In the genomic region with DNA sequence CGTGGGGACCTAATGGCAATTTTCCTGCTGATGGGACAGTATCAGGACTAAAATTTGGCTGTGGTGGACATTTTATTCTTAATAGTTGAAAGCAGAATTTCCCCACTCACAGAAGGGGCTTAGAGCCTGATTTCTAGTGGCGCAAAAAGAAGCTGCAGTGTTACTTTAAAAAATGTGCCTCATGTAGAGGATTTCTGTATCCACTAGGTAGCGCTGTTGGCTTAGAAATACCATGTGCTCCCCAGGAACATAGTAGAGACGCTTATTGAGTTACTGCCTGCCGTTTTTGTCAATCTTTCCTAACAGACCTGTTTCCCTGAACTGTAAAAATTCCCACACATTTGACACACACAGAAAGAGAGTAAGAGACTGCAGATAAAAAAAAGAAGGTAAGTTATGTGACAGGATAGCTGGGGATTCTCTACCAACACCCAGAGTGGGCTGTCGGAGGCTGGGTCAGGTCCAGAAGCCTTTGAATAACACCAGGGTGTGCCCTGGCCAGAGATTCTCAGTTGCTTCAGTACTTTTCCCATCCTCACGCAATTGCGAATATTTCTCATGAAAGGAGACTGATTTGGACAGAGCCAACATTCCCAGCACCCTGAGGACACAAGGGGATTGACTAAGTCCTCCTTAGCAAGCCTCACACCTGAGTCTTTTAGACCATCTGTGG, we compare ENCODE assay signal across 8 cellular contexts.
A peak's percentile ranks its signal among the peaks of the same experiment; 100 is the strongest.
DNase-seq lines count a peak whose midpoint lies in the region; ATAC-seq, FAIRE-seq and TF ChIP-seq lines count a peak whose summit lies in the region.

No MANE protein-coding gene starts in this region.

- H3K4me3 ChIP-seq in Panc1 (ENCODE audit: low read depth in 2 of 2, low read length in 2 of 2) (peak overlapping the region; percentile 48 to 67), mammary epithelial cell (replicated peaks in 1 of 3; ENCODE audit: insufficient read depth in 1 of 3, low read depth in 2 of 3, low read length in 3 of 3) (no peak overlapping the region), keratinocyte (ENCODE audit: control insufficient read depth in 2 of 3, extremely low read depth in 1 of 3, insufficient read depth in 2 of 3, low read depth in 1 of 3, low read length in 3 of 3) (no peak overlapping the region), stomach (peak overlapping the region in 3 of 4 donors; percentile 7 to 10 (median 9))

- H4K20me1 ChIP-seq in mammary epithelial cell (ENCODE audit: insufficient read depth, low read length) (no peaks in the 10 kb centered on the region), keratinocyte (ENCODE audit: control insufficient read depth, extremely low read depth, insufficient read depth, low read length) (no peaks in the 10 kb centered on the region)

- no peaks in the 10 kb centered on the region for H3K9me3 Mint-ChIP-seq in activated T-helper 1 cell treated with anti-CD3 and anti-CD28 coated beads, Interleukin-12 subunit alpha, Interleukin-12 subunit beta, Interleukin-2, Interleukin-4 antibody, amounts not matched to agents 30 ng/mL and 10 ng/mL and 1 ng/mL, durations not matched to agents 14 hours and 24 hours and 36 hours

- no peak overlapping the region for H3K4me2 ChIP-seq in mammary epithelial cell (ENCODE audit: insufficient read depth, low read depth, low read length)
- H3K4me2 ChIP-seq in keratinocyte (ENCODE audit: control insufficient read depth, extremely low read depth, insufficient read depth, low read depth, low read length) = peak overlapping the region; percentile 2

- TF ChIP-seq EP300 in stomach (IDR thresholded peaks at IDR 0.05) = no peak

- no peak overlapping the region for H3K27ac Mint-ChIP-seq in activated T-helper 1 cell treated with anti-CD3 and anti-CD28 coated beads, Interleukin-12 subunit alpha, Interleukin-12 subunit beta, Interleukin-2, Interleukin-4 antibody, amounts not matched to agents 30 ng/mL and 10 ng/mL and 1 ng/mL, durations not matched to agents 14 hours and 24 hours and 36 hours

- in situ Hi-C loops in Panc1 (cut with HindIII; ENCODE audit: low pct_unique_long_range_greater_than_20kb, low sequenced_read_pairs) (no loop called here), mammary epithelial cell (cut with MboI; ENCODE audit: low sequenced_read_pairs in 2 of 2) (loop anchor here in 1 of 2 donors (25.0 kb wide), 2 partner anchors 215 to 235 kb away; a partner anchor contains a TSS)

- no peak overlapping the region for H3K4me3 Mint-ChIP-seq in activated T-helper 1 cell treated with anti-CD3 and anti-CD28 coated beads, Interleukin-12 subunit alpha, Interleukin-12 subunit beta, Interleukin-2, Interleukin-4 antibody, amounts not matched to agents 30 ng/mL and 10 ng/mL and 1 ng/mL, durations not matched to agents 14 hours and 24 hours and 36 hours

- POLR2A ChIA-PET in Panc1 (lab: Charles Lee) = no interaction called here

- H3K27me3 ChIP-seq in Panc1 (ENCODE audit: control insufficient read depth, insufficient read depth, low read length) = no peaks in the 10 kb centered on the region
- H3K27me3 ChIP-seq in mammary epithelial cell (ENCODE audit: insufficient read depth, low read length) = peaks cover 2% of the 10 kb centered on the region
- no peaks in the 10 kb centered on the region for H3K27me3 ChIP-seq in keratinocyte (ENCODE audit: control insufficient read depth, extremely low read depth, insufficient read depth, low read length)
- H3K27me3 ChIP-seq in stomach = no peaks in the 10 kb centered on the region

- H3K27ac ChIP-seq in Panc1 (ENCODE audit: low read length) = peak overlapping the region; percentile 42
- H3K27ac ChIP-seq in mammary epithelial cell (ENCODE audit: insufficient read depth, low read depth, low read length) = no peak overlapping the region
- no peak overlapping the region for H3K27ac ChIP-seq in keratinocyte (ENCODE audit: control insufficient read depth, insufficient read depth, low read length)
- H3K27ac ChIP-seq in stomach = no peak overlapping the region

- DNase-seq in DMS114 treated with DMSO at 0.1 percent for 48 hours (lab: John Stamatoyannopoulos, UW; ENCODE audit: unreplicated experiment) (peak; percentile 69), Panc1 (ENCODE audit: low read depth, low spot score) (no peak), mammary epithelial cell (peak; percentile 35), keratinocyte (ENCODE audit: low read depth, low spot score) (peak; percentile 5), stomach (no peak)
- DNase-seq in activated T-helper 1 cell treated with anti-CD3 and anti-CD28 coated beads, Interleukin-12 subunit alpha, Interleukin-12 subunit beta, Interleukin-2, Interleukin-4 antibody, amounts not matched to agents 30 ng/mL and 10 ng/mL and 1 ng/mL, durations not matched to agents 14 hours and 24 hours and 36 hours (ENCODE audit: low spot score) = no peak

- ATAC-seq in GM19372 (IDR thresholded peaks at IDR 0.05; ENCODE audit: low read depth, unreplicated experiment) (peak; percentile 61), Panc1 (peak; percentile 92)

- TF ChIP-seq POLR2A in stomach (IDR thresholded peaks at IDR 0.05) = no peak

- H2AFZ ChIP-seq in mammary epithelial cell (ENCODE audit: low read depth, low read length) (no peak overlapping the region), keratinocyte (ENCODE audit: control insufficient read depth, low read length) (no peak overlapping the region)

- CTCF ChIA-PET in Panc1 (lab: Charles Lee) = interaction anchor here (0.7 kb wide), 1 partner anchor 24 kb away, joined by 3 read pairs; no protein-coding TSS in a partner anchor
- CTCF ChIA-PET in mammary epithelial cell (lab: Charles Lee; ENCODE audit: low non-redundant PET) = interaction anchor here (0.7 kb wide), 1 partner anchor 204 kb away, joined by 3 read pairs; no protein-coding TSS in a partner anchor

- H3K9ac ChIP-seq in mammary epithelial cell (ENCODE audit: insufficient read depth, low read length) = no peak overlapping the region
- H3K9ac ChIP-seq in keratinocyte (ENCODE audit: control insufficient read depth, extremely low read depth, insufficient read depth, low read length) = no peak overlapping the region

- no peaks in the 10 kb centered on the region for H3K79me2 ChIP-seq in mammary epithelial cell (ENCODE audit: insufficient read depth, low read length)
- H3K79me2 ChIP-seq in keratinocyte (ENCODE audit: control insufficient read depth, insufficient read depth, low read length) = no peaks in the 10 kb centered on the region

- H3K36me3 Mint-ChIP-seq in activated T-helper 1 cell treated with anti-CD3 and anti-CD28 coated beads, Interleukin-12 subunit alpha, Interleukin-12 subunit beta, Interleukin-2, Interleukin-4 antibody, amounts not matched to agents 30 ng/mL and 10 ng/mL and 1 ng/mL, durations not matched to agents 14 hours and 24 hours and 36 hours (ENCODE audit: low read depth) = no peaks in the 10 kb centered on the region

- TF ChIP-seq CTCF in LNCAP (IDR thresholded peaks at IDR 0.05) (peak; percentile 54; the same call in 1 of the 2 replicates), Panc1 (IDR thresholded peaks at IDR 0.05) (peak; percentile 69), mammary epithelial cell (conservative IDR thresholded peaks at IDR 0.05 in 1 of 2, IDR thresholded peaks at IDR 0.05 in 1 of 2; ENCODE audit: extremely low read depth in 1 of 2, insufficient read depth in 1 of 2, low read depth in 1 of 2, low read length in 2 of 2) (peak; percentile 46 to 69), keratinocyte (optimal IDR thresholded peaks at IDR 0.05 in 1 of 3, IDR thresholded peaks at IDR 0.05 in 1 of 3, conservative IDR thresholded peaks at IDR 0.05 in 1 of 3; ENCODE audit: extremely low read depth in 1 of 3, insufficient read depth in 2 of 3, low read length in 3 of 3) (peak; percentile 49 to 51 (median 49)), stomach (IDR thresholded peaks at IDR 0.05) (peak in 5 of 7 experiments; percentile 27 to 69 (median 52))

- H3K27me3 Mint-ChIP-seq in activated T-helper 1 cell treated with anti-CD3 and anti-CD28 coated beads, Interleukin-12 subunit alpha, Interleukin-12 subunit beta, Interleukin-2, Interleukin-4 antibody, amounts not matched to agents 30 ng/mL and 10 ng/mL and 1 ng/mL, durations not matched to agents 14 hours and 24 hours and 36 hours (ENCODE audit: insufficient read depth) = no peaks in the 10 kb centered on the region

- dilution Hi-C loops in mammary epithelial cell (cut with HindIII; ENCODE audit: low sequenced_read_pairs) (no loop called here), keratinocyte (cut with MboI; ENCODE audit: extremely low pct_ligation_motif_present, low sequenced_read_pairs) (no loop called here)

- H3K9me3 ChIP-seq in Panc1 (ENCODE audit: control insufficient read depth, insufficient read depth, low read depth, low read length) = no peaks in the 10 kb centered on the region
- H3K9me3 ChIP-seq in mammary epithelial cell (replicated peaks; ENCODE audit: insufficient read depth, low read length) = no peaks in the 10 kb centered on the region
- H3K9me3 ChIP-seq in keratinocyte (ENCODE audit: control insufficient read depth, low read depth, low read length) = no peaks in the 10 kb centered on the region
- no peaks in the 10 kb centered on the region for H3K9me3 ChIP-seq in stomach

- FAIRE-seq in keratinocyte (lab: Jason Lieb, UNC) = no peak

- H3K9me1 ChIP-seq in keratinocyte (ENCODE audit: control insufficient read depth, extremely low read depth, insufficient read depth, low read length) = no peaks in the 10 kb centered on the region

- H3K36me3 ChIP-seq in Panc1 (ENCODE audit: control insufficient read depth, insufficient read depth, low read length) (no peaks in the 10 kb centered on the region), mammary epithelial cell (ENCODE audit: insufficient read depth, low read length) (no peaks in the 10 kb centered on the region), keratinocyte (ENCODE audit: control insufficient read depth in 2 of 2, extremely low read depth in 1 of 2, insufficient read depth in 2 of 2, low read length in 2 of 2) (no peaks in the 10 kb centered on the region), stomach (no peaks in the 10 kb centered on the region)

- no peaks in the 10 kb centered on the region for H3K4me1 Mint-ChIP-seq in activated T-helper 1 cell treated with anti-CD3 and anti-CD28 coated beads, Interleukin-12 subunit alpha, Interleukin-12 subunit beta, Interleukin-2, Interleukin-4 antibody, amounts not matched to agents 30 ng/mL and 10 ng/mL and 1 ng/mL, durations not matched to agents 14 hours and 24 hours and 36 hours (ENCODE audit: low read depth)

- 0 out of 2 replicates have a peak, but pooled peaks cover 2% of the 10 kb centered on the region for H3K4me1 ChIP-seq in Panc1 (ENCODE audit: control insufficient read depth, insufficient read depth, low read length)
- H3K4me1 ChIP-seq in mammary epithelial cell (ENCODE audit: insufficient read depth, low read length) = no peaks in the 10 kb centered on the region
- no peaks in the 10 kb centered on the region for H3K4me1 ChIP-seq in keratinocyte (ENCODE audit: control insufficient read depth, extremely low read depth, insufficient read depth, low read length)
- no peaks in the 10 kb centered on the region for H3K4me1 ChIP-seq in stomach

- BruUV-seq in Panc1 (replicated peaks; lab: Mats Ljungman, UMichigan) (no TSS peak), mammary epithelial cell (replicated peaks; lab: Mats Ljungman, UMichigan) (no TSS peak)

- 24% methylated on average over 8 of the region's 8 CpGs for WGBS in mammary epithelial cell (ENCODE audit: low coverage, missing lambda C conversion rate)
- 16 to 33% (median 21%) methylated on average over 6 to 8 of the region's 8 CpGs for WGBS in stomach, 5 donors

- intact Hi-C loops in Panc1 (cut with micrococcal nuclease; ENCODE audit: unreplicated experiment) = loop anchor here (1.0 to 2.0 kb wide), 2 partner anchors 97 to 204 kb away; no protein-coding TSS in a partner anchor
- intact Hi-C loops in mammary epithelial cell (cut with micrococcal nuclease) = loop anchor here (1.0 to 5.0 kb wide), 4 partner anchors 97 to 250 kb away; no protein-coding TSS in a partner anchor
- intact Hi-C loops in stomach (cut with DNase I; ENCODE audit: low total_unique reads) = loop anchor here (5.0 kb wide), 1 partner anchor 110 kb away; no protein-coding TSS in a partner anchor
- intact Hi-C loops in activated T-helper 1 cell treated with anti-CD3 and anti-CD28 coated beads, Interleukin-12 subunit alpha, Interleukin-12 subunit beta, Interleukin-2, Interleukin-4 antibody, amounts not matched to agents 30 ng/mL and 10 ng/mL and 1 ng/mL, durations not matched to agents 14 hours and 24 hours and 36 hours (cut with micrococcal nuclease) = loop anchor here (1.0 to 5.0 kb wide), 3 partner anchors 97 to 240 kb away; no protein-coding TSS in a partner anchor

Comparison
In these comparisons a context has a peak if more than half of its experiments do, and no peak if none do; other contexts are left out.
1. DNase-seq: peak in DMS114 treated with DMSO at 0.1 percent for 48 hours (single experiment), mammary epithelial cell (single experiment) and keratinocyte (single experiment); none in Panc1 (single experiment), stomach (single experiment) and activated T-helper 1 cell treated with anti-CD3 and anti-CD28 coated beads, Interleukin-12 subunit alpha, Interleukin-12 subunit beta, Interleukin-2, Interleukin-4 antibody, amounts not matched to agents 30 ng/mL and 10 ng/mL and 1 ng/mL, durations not matched to agents 14 hours and 24 hours and 36 hours (single experiment).
2. H3K4me3 ChIP-seq: peak in Panc1 (2 of 2) and stomach (3 of 4); none in mammary epithelial cell (0 of 3) and keratinocyte (0 of 3).
3. Peak in every context shown above with its lines, with median percentiles within 50 percentile points of each other: CTCF ChIP-seq.